In the genomic region with DNA sequence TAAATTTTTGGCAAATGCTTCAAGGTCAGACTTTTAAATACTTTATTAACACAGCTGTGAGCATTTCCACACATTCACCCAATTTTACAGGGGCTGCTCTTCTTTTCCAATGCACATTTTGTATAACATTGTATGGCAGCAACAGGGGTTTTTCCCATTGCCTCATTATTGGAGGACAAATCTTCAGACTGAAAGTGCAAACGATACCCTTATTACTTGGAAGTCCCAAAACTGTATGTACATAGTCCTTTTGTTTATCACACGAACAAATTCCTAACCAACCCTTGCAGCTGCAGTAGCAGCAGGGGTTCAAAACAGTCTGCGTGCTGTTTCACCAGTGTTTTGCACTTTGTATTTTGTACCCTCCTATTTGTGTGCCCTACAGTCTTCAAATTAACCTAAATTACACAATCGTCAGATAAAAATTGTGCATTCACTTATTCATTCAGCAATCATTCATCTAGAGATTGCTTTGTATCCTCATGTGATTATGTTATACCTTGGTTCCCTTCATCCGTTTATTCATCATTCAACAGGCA, we compare ENCODE assay signal across 24 cellular contexts.
"Had no signal": no experiment of that assay in that cellular context is flagged by ENCODE, and none has a peak within 500 bp of the region (broad histone marks: within the 10 kb centered on the region; RNA-seq: fewer than 3 reads in every experiment).

No MANE protein-coding gene starts in this region.

- DNase-seq: cortex of kidney; dorsolateral prefrontal cortex; effector memory CD4-positive, alpha-beta T cell; glutamatergic neuron; islet precursor cell; left lung; lower lobe of right lung; mesenchymal stem cell; midbrain; nucleus accumbens; ovary; stimulated activated CD4-positive, alpha-beta T cell treated with anti-CD3 and anti-CD28 coated beads, Interleukin-4, amount 100 ng/mL, for 1 hour; stimulated activated CD8-positive, alpha-beta memory T cell treated with anti-CD3 and anti-CD28 coated beads, Interleukin-4, amount 100 ng/mL, for 48 hours; stimulated activated naive CD8-positive, alpha-beta T cell treated with anti-CD3 and anti-CD28 coated beads, Interleukin-15, Interleukin-2, amounts not matched to agents 100 U/mL and 50 U/mL, for 24 hours; thyroid gland had no signal

- FAIRE-seq: endometrium, urothelium cell line had no signal

- H3K4me3 ChIP-seq: dorsolateral prefrontal cortex, esophagus muscularis mucosa, gastroesophageal sphincter, left lung, lower lobe of right lung, neural progenitor cell, ovary, right atrium auricular region, suprapubic skin, thyroid gland had no signal

- ATAC-seq: gastroesophageal sphincter; left lung; lower lobe of right lung; natural killer cell treated with Interleukin-12 subunit alpha and Interleukin-12 subunit beta and Interleukin-15 and Interleukin-18, amount 100 ng/mL, for 72 hours; stimulated activated effector memory CD8-positive, alpha-beta T cell treated with anti-CD3 and anti-CD28 coated beads, Interleukin-12 subunit alpha, Interleukin-12 subunit beta, amount 100 ng/mL, for 72 hours; stimulated activated naive CD8-positive, alpha-beta T cell treated with anti-CD3 and anti-CD28 coated beads, Interleukin-15, Interleukin-2, amounts not matched to agents 100 U/mL and 50 U/mL, for 24 hours had no signal
